Comparison of ENCODE assay signal across 8 cellular contexts in genomic region chr6:37051138-37052026, GRCh38. TPM values are rescaled to one million over a fixed set of nuclear protein-coding genes. Genes with fewer than 3 reads are reported as not detected.
DNase-seq lines count a peak whose midpoint lies in the region; ATAC-seq and TF ChIP-seq lines count a peak whose summit lies in the region.

No MANE protein-coding gene starts in this region.

- DNase-seq in GM12864 (ENCODE audit: low read depth) (no peak), RPMI7951 (ENCODE audit: low read depth) (peak; percentile 68), activated T-helper 1 cell treated with Interleukin-2 at 50 U/mL for 16 hours (ENCODE audit: low read depth) (peak; percentile 79), fibroblast of mammary gland (ENCODE audit: low read depth) (peak; percentile 66), neural crest cell (ENCODE audit: low read depth, low spot score) (peak; percentile 94)
- peak; percentile 95 for DNase-seq in stimulated activated naive CD8-positive, alpha-beta T cell treated with anti-CD3 and anti-CD28 coated beads, Interleukin-15, Interleukin-2, amounts not matched to agents 100 U/mL and 50 U/mL, for 24 hours

- peak; percentile 47 for ATAC-seq in stimulated activated naive CD8-positive, alpha-beta T cell treated with anti-CD3 and anti-CD28 coated beads, Interleukin-15, Interleukin-2, amounts not matched to agents 100 U/mL and 50 U/mL, for 24 hours
- no peak for ATAC-seq in HG03378 (IDR thresholded peaks at IDR 0.05; ENCODE audit: unreplicated experiment)

- no peak overlapping the region for H3K27ac Mint-ChIP-seq in neural crest cell (ENCODE audit: unreplicated experiment)

- peaks cover 9% of the 10 kb centered on the region for H3K4me1 Mint-ChIP-seq in neural crest cell

- H3K36me3 Mint-ChIP-seq in neural crest cell (ENCODE audit: low read depth), result no peaks in the 10 kb centered on the region

- H3K4me3 Mint-ChIP-seq in neural crest cell, result no peak overlapping the region

- peak; percentile 91 for TF ChIP-seq CTCF in GM12864 (IDR thresholded peaks at IDR 0.05; ENCODE audit: low read depth, low read length, missing control alignments)
- TF ChIP-seq CTCF in LNCAP (IDR thresholded peaks at IDR 0.05), result peak; percentile 79
- peak; percentile 85 for TF ChIP-seq CTCF in fibroblast of mammary gland (conservative IDR thresholded peaks at IDR 0.05; ENCODE audit: control insufficient read depth, insufficient read depth, low read depth, low read length)
- peak; percentile 91 for TF ChIP-seq CTCF in neural crest cell (conservative IDR thresholded peaks at IDR 0.05)

- no peaks in the 10 kb centered on the region for H3K9me3 Mint-ChIP-seq in neural crest cell

- H3K27me3 Mint-ChIP-seq in neural crest cell (ENCODE audit: low read depth), result peaks cover 3% of the 10 kb centered on the region

- H3K4me3 ChIP-seq in GM12864 (ENCODE audit: low read depth, low read length), result no peak overlapping the region
- no peak overlapping the region for H3K4me3 ChIP-seq in fibroblast of mammary gland (ENCODE audit: control insufficient read depth, low read depth, low read length)

RNA-seq across cellular contexts. Expression of gene FGD2, which starts 45.9 kb away (rescaled TPM):
- not detected in 2 replicates for total RNA-seq in RPMI7951 (2014; rRNA removed; shearing (Covaris generic))
- not detected in 2 replicates for total RNA-seq in neural crest cell
